In genomic region chr3:73504255-73504654, GRCh38 we compare ENCODE assay signal across 15 cellular contexts.
A peak's percentile ranks its signal among the peaks of the same experiment; 100 is the strongest.
DNase-seq lines count a peak whose midpoint lies in the region; ATAC-seq and TF ChIP-seq lines count a peak whose summit lies in the region.
"Had no signal": no experiment of that assay in that cellular context is flagged by ENCODE, and none has a peak within 500 bp of the region (broad histone marks: within the 10 kb centered on the region; RNA-seq: fewer than 3 reads in every experiment).

No MANE protein-coding gene starts in this region.

- DNase-seq in AG20443 (ENCODE audit: low spot score) (peak; percentile 21), NCI-H1048 (lab: John Stamatoyannopoulos, UW) (peak; percentile 70), DMS79 treated with DMSO at 0.1 percent for 48 hours (lab: John Stamatoyannopoulos, UW) (no peak), putamen (ENCODE audit: low spot score) (no peak)
- no peak for DNase-seq in stimulated activated CD4-positive, alpha-beta T cell treated with anti-CD3 and anti-CD28 coated beads, Interleukin-4, amount 100 ng/mL, for 4 hours
- DNase-seq: activated naive CD4-positive, alpha-beta T cell treated with anti-CD3 and anti-CD28 coated beads, Interleukin-2, amount 10 ng/mL, durations not matched to agents 7 days and 5 days; central memory CD4-positive, alpha-beta T cell; lower lobe of right lung; NCI-H2227 treated with DMSO at 0.1 percent for 48 hours; occipital lobe; stimulated activated CD8-positive, alpha-beta memory T cell treated with anti-CD3 and anti-CD28 coated beads, Interleukin-4, amount 100 ng/mL, for 48 hours had no signal

- no peak for ATAC-seq in HG03280 (IDR thresholded peaks at IDR 0.05; ENCODE audit: unreplicated experiment)
- ATAC-seq: K562, lower lobe of right lung had no signal

- peak overlapping the region; percentile 51; the same call in 1 of the 2 replicates for H3K9ac ChIP-seq in OCI-LY3 (ENCODE audit: low read length)
- H3K9ac ChIP-seq in mucosa of rectum (ENCODE audit: low read depth in 1 of 2, low read length in 2 of 2): no peak overlapping the region

- H2AFZ ChIP-seq in OCI-LY3 (ENCODE audit: low read depth, low read length): peak overlapping the region; percentile 62

- H4K20me1 ChIP-seq in OCI-LY3 (ENCODE audit: insufficient read depth, low read length): no peaks in the 10 kb centered on the region

- H3K79me2 ChIP-seq in OCI-LY3 (ENCODE audit: low read length): no peaks in the 10 kb centered on the region

- H3K36me3 ChIP-seq in OCI-LY3 (replicated peaks; ENCODE audit: low read depth, low read length) (no peaks in the 10 kb centered on the region), mucosa of rectum (ENCODE audit: control insufficient read depth in 2 of 2, insufficient read depth in 2 of 2, low read length in 2 of 2) (no peaks in the 10 kb centered on the region)
- H3K36me3 ChIP-seq: lower lobe of right lung had no signal

- peak overlapping the region; percentile 79 for H3K27ac ChIP-seq in OCI-LY3 (ENCODE audit: low read length)
- H3K27ac ChIP-seq in mucosa of rectum (ENCODE audit: low read depth in 2 of 2, low read length in 2 of 2): peak overlapping the region; percentile 11 to 43
- H3K27ac ChIP-seq: lower lobe of right lung had no signal

- TF ChIP-seq CTCF in OCI-LY3 (IDR thresholded peaks at IDR 0.05; ENCODE audit: low read depth, low read length): no peak

- peak overlapping the region; percentile 71 for H3K4me2 ChIP-seq in OCI-LY3 (ENCODE audit: low read length)

- H3K27me3 ChIP-seq in OCI-LY3 (ENCODE audit: low read depth, low read length): no peaks in the 10 kb centered on the region
- H3K27me3 ChIP-seq in mucosa of rectum (ENCODE audit: control insufficient read depth in 2 of 2, insufficient read depth in 2 of 2, low read length in 2 of 2): no peaks in the 10 kb centered on the region

- H3K4me1 ChIP-seq in OCI-LY3 (ENCODE audit: low read length): peaks cover 40% of the 10 kb centered on the region
- peaks cover 3 to 16% of the 10 kb centered on the region in 2 donors for H3K4me1 ChIP-seq in mucosa of rectum (ENCODE audit: control insufficient read depth in 2 of 2, insufficient read depth in 2 of 2, low read length in 2 of 2)
- H3K4me1 ChIP-seq: lower lobe of right lung had no signal

- H3K9me3 ChIP-seq in OCI-LY3 (ENCODE audit: insufficient read depth, low read length) (no peaks in the 10 kb centered on the region), mucosa of rectum (ENCODE audit: control insufficient read depth in 2 of 2, low read length in 2 of 2) (no peaks in the 10 kb centered on the region)
- H3K9me3 ChIP-seq: lower lobe of right lung had no signal

- H3K4me3 ChIP-seq in OCI-LY3 (ENCODE audit: low read length): peak overlapping the region; percentile 41; the same call in 1 of the 2 replicates
- H3K4me3 ChIP-seq in mucosa of rectum (ENCODE audit: low read length in 2 of 2): no peak overlapping the region
- H3K4me3 ChIP-seq: K562, lower lobe of right lung had no signal

Comparison
In these comparisons a context has a peak if more than half of its experiments do, and no peak if none do; other contexts are left out.
1. DNase-seq: peak in AG20443 (single experiment) and NCI-H1048 (single experiment); none in stimulated activated CD4-positive, alpha-beta T cell treated with anti-CD3 and anti-CD28 coated beads, Interleukin-4, amount 100 ng/mL, for 4 hours (0 of 2), DMS79 treated with DMSO at 0.1 percent for 48 hours (single experiment) and putamen (single experiment).